In the genomic region with DNA sequence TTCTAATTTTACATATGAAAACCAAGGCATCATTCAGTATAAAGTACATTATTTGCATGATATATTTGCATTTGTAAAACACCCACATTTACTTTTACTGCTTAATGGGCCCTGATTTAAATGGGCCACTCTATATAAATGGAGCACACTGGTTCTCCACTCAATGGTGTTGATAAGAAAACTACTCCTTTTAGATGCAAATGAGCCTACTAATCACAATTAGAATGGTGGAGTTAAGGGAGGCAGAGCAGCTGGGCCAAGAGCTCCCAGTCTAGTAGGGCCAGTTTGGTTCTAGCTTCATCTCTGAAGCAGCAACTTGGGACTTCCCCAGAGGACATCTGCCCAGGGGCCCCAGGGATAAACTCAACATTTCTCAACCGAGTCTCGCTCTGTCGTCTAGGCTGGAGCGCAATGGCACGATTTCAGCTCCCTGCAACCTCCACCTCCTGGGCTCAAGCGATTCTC, we compare ENCODE assay signal across 27 cellular contexts.
DNase-seq lines count a peak whose midpoint lies in the region; ATAC-seq and TF ChIP-seq lines count a peak whose summit lies in the region.
"Had no signal": no experiment of that assay in that cellular context is flagged by ENCODE, and none has a peak within 500 bp of the region (broad histone marks: within the 10 kb centered on the region; RNA-seq: fewer than 3 reads in every experiment).

No MANE protein-coding gene starts in this region.

- H2AFZ ChIP-seq in SU-DHL-6 (ENCODE audit: low read depth, low read length, severe bottlenecking) = no peak overlapping the region

- no peaks in the 10 kb centered on the region for H3K9me2 ChIP-seq in SU-DHL-6 (replicated peaks; ENCODE audit: insufficient read depth, low read length)

- H3K27ac ChIP-seq in SU-DHL-6 (ENCODE audit: low read depth, low read length) = peak overlapping the region; percentile 18; the same call in 1 of the 2 replicates
- H3K27ac ChIP-seq: adrenal gland, left lung, tibial artery had no signal

- ATAC-seq in GM19455 (IDR thresholded peaks at IDR 0.05; ENCODE audit: unreplicated experiment) = peak; percentile 70
- peak; percentile 50 for ATAC-seq in HG03039 (IDR thresholded peaks at IDR 0.05; ENCODE audit: unreplicated experiment)
- ATAC-seq in GM21576 (IDR thresholded peaks at IDR 0.05; ENCODE audit: unreplicated experiment) = no peak
- ATAC-seq in GM21723 (IDR thresholded peaks at IDR 0.05; ENCODE audit: unreplicated experiment) = no peak
- ATAC-seq: effector memory CD8-positive, alpha-beta T cell; left lung; naive thymus-derived CD8-positive, alpha-beta T cell; SK-N-SH treated with all-trans-retinoic acid at 6 μM for 48 hours; stimulated activated naive CD8-positive, alpha-beta T cell treated with anti-CD3 and anti-CD28 coated beads, Interleukin-15, amount 100 ng/mL, for 72 hours had no signal

- H4K20me1 ChIP-seq in SU-DHL-6 (ENCODE audit: low read depth, low read length) = no peaks in the 10 kb centered on the region

- H3K4me2 ChIP-seq in SU-DHL-6 (ENCODE audit: low read depth, low read length, poor library complexity, severe bottlenecking) = peak overlapping the region; percentile 5

- no peak for TF ChIP-seq CTCF in SU-DHL-6 (IDR thresholded peaks at IDR 0.05; ENCODE audit: insufficient read depth, low read length, poor library complexity, severe bottlenecking)

- 0 out of 2 replicates have a peak, but pooled peaks cover 5% of the 10 kb centered on the region for H3K36me3 ChIP-seq in SU-DHL-6 (ENCODE audit: low read length)
- H3K36me3 ChIP-seq: adrenal gland, left lung had no signal

- DNase-seq in iPS-NIHi7 (ENCODE audit: extremely low spot score) (peak; percentile 41), AG20443 (ENCODE audit: low spot score) (no peak), AG08396 (ENCODE audit: low spot score) (no peak)
- DNase-seq: activated CD8-positive, alpha-beta memory T cell treated with anti-CD3 and anti-CD28 coated beads for 24 hours; activated naive CD4-positive, alpha-beta T cell; activated T-cell treated with anti-CD3 and anti-CD28 coated beads, Interleukin-2, amount 50 U/mL, for 24 hours; adrenal gland; CD4-positive, alpha-beta T cell; effector memory CD8-positive, alpha-beta T cell; immature natural killer cell; left lung; naive thymus-derived CD8-positive, alpha-beta T cell; NCI-H1436; NCI-H2107; NCI-H510A; RPMI8226; stimulated activated CD4-positive, alpha-beta T cell treated with anti-CD3 and anti-CD28 coated beads, Interleukin-12 subunit alpha, Interleukin-12 subunit beta, amount 100 ng/mL, for 4 hours; stimulated activated CD4-positive, alpha-beta T cell treated with anti-CD3 and anti-CD28 coated beads, Interleukin-4, amount 100 ng/mL, for 4 hours; stimulated activated naive CD8-positive, alpha-beta T cell treated with anti-CD3 and anti-CD28 coated beads, Interleukin-15, amount 100 ng/mL, for 72 hours; T-helper 9 cell had no signal

- no peaks in the 10 kb centered on the region for H3K27me3 ChIP-seq in SU-DHL-6 (ENCODE audit: low read length)
- H3K27me3 ChIP-seq: adrenal gland, left lung, tibial artery had no signal

- no peaks in the 10 kb centered on the region for H3F3A ChIP-seq in SU-DHL-6 (ENCODE audit: insufficient read depth)

- no peak overlapping the region for H3K4me3 ChIP-seq in SU-DHL-6 (ENCODE audit: insufficient read depth, low read length, poor library complexity, severe bottlenecking)
- H3K4me3 ChIP-seq: adrenal gland, left lung, tibial artery had no signal

- no peaks in the 10 kb centered on the region for H3K9me3 ChIP-seq in SU-DHL-6 (ENCODE audit: insufficient read depth, low read length)
- H3K9me3 ChIP-seq: adrenal gland, left lung, tibial artery had no signal

- H3K79me2 ChIP-seq in SU-DHL-6 (ENCODE audit: insufficient read depth, low read length) = peaks cover 50% of the 10 kb centered on the region

- no peak overlapping the region for H3K9ac ChIP-seq in SU-DHL-6 (ENCODE audit: low read length)

Comparison
In these comparisons a context has a peak if more than half of its experiments do, and no peak if none do; other contexts are left out.
1. ATAC-seq: peak in GM19455 (single experiment) and HG03039 (single experiment); none in GM21576 (single experiment) and GM21723 (single experiment).